ENCODE assay signal across 8 cellular contexts in the genomic region with DNA sequence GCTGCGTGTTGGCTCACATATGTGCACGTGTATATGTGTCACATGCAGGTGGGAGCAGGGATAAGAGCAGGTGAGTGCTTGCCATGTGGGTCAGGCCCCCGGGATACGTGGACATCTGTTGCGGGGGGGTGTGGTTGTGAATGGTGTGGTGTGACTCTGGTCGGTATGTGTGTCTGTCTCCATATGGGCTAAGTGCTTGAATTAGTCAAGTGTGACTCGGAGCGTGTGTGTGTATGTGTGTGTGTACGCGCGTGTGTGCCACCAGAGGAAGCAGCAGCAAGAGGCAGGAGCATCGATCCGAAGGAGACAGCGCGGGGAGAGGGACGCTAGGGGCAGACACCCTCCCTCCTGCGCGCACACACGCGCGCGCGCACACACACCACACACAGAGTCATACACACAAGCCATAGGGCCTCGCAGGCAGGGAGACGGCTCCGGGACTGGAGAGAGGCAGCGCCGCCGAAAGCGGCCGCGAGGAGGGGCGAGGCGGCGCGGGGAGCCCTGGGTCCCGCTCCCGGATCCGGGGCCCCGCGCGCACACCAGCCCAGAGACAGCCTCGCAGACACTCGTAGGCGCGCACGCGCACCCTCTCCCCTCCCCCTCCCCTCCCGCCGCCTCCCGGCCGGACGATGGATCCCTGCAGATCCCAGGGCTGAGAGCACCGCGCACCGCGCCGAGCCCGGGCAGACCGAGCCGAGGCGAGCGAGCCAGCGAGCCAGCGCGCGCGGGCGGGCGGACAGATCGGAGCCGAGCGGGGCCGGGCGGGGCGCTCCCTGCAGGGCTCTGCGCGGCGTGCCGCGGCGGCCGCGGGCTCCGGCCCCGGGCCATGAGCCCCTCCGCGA. TPM values are rescaled to one million over a fixed set of nuclear protein-coding genes. Genes with fewer than 3 reads are reported as not detected.
A peak's percentile ranks its signal among the peaks of the same experiment; 100 is the strongest.
DNase-seq lines count a peak whose midpoint lies in the region; ATAC-seq and TF ChIP-seq lines count a peak whose summit lies in the region.

A gene (plus strand): TSS at position 597 of the 842 bp plus-strand sequence. CDS start 1,171 bp downstream, outside the sequence.

- H3K4me3 Mint-ChIP-seq in activated T-cell treated with anti-CD3 and anti-CD28 coated beads, Interleukin-2, amount 50 U/mL, for 24 hours, result peak within 1 kb of the TSS; percentile 78

- H3K9ac ChIP-seq in muscle layer of colon (ENCODE audit: low read length), result peak within 1 kb of the TSS; percentile 23

- no peak for TF ChIP-seq POLR2A in esophagus squamous epithelium (IDR thresholded peaks at IDR 0.05)

- intact Hi-C loops in esophagus squamous epithelium (cut with DNase I), result loop anchor here (5.0 to 10.0 kb wide), 2 partner anchors 90 to 192 kb away; no protein-coding TSS in a partner anchor

- peaks cover 43% of the 10 kb centered on the region for H3K4me1 Mint-ChIP-seq in activated T-cell treated with anti-CD3 and anti-CD28 coated beads, Interleukin-2, amount 50 U/mL, for 24 hours (ENCODE audit: low read depth)

- H3K27me3 ChIP-seq in esophagus squamous epithelium (peaks cover 0 to 59% (median 0%) of the 10 kb centered on the region in 4 donors), muscle layer of colon (ENCODE audit: control insufficient read depth in 1 of 2, insufficient read depth in 2 of 2, low read length in 2 of 2) (no peaks in the 10 kb centered on the region)

- 1 to 2% methylated on average over 10 to 18 of the region's 88 CpGs for WGBS in esophagus squamous epithelium, 2 donors

- H3K27me3 Mint-ChIP-seq in activated T-cell treated with anti-CD3 and anti-CD28 coated beads, Interleukin-2, amount 50 U/mL, for 24 hours, result peaks cover 46% of the 10 kb centered on the region

- H3K9me3 ChIP-seq in esophagus squamous epithelium (no peaks in the 10 kb centered on the region), muscle layer of colon (ENCODE audit: low read length) (no peaks in the 10 kb centered on the region)

- H3K36me3 ChIP-seq in esophagus squamous epithelium (no peaks in the 10 kb centered on the region), muscle layer of colon (ENCODE audit: insufficient read depth, low read length) (no peaks in the 10 kb centered on the region)

- H3K36me3 Mint-ChIP-seq in activated T-cell treated with anti-CD3 and anti-CD28 coated beads, Interleukin-2, amount 50 U/mL, for 24 hours (ENCODE audit: low read depth), result peaks cover 26% of the 10 kb centered on the region

- ATAC-seq in GM21529 (IDR thresholded peaks at IDR 0.05; ENCODE audit: unreplicated experiment) (peak; percentile 46), GM18517 (IDR thresholded peaks at IDR 0.05; ENCODE audit: unreplicated experiment) (no peak)

- H3K4me1 ChIP-seq in esophagus squamous epithelium (peaks cover 18 to 34% (median 21%) of the 10 kb centered on the region in 3 donors), muscle layer of colon (ENCODE audit: insufficient read depth, low read length) (peaks cover 28% of the 10 kb centered on the region)

- H3K27ac Mint-ChIP-seq in activated T-cell treated with anti-CD3 and anti-CD28 coated beads, Interleukin-2, amount 50 U/mL, for 24 hours, result peak within 1 kb of the TSS; percentile 51

- peak in 2 of 6 experiments; percentile 5 to 28 for TF ChIP-seq CTCF in esophagus squamous epithelium (IDR thresholded peaks at IDR 0.05)

- H3K9me3 Mint-ChIP-seq in activated T-cell treated with anti-CD3 and anti-CD28 coated beads, Interleukin-2, amount 50 U/mL, for 24 hours, result no peaks in the 10 kb centered on the region

- peak within 1 kb of the TSS; percentile 55 to 75 (median 63) for H3K4me3 ChIP-seq in esophagus squamous epithelium
- peak within 1 kb of the TSS; percentile 68 to 83 for H3K4me3 ChIP-seq in muscle layer of colon (ENCODE audit: low read depth in 1 of 2, low read length in 2 of 2)

- H3K27ac ChIP-seq in esophagus squamous epithelium, result peak within 1 kb of the TSS; percentile 29 to 71 (median 59)
- peak within 1 kb of the TSS; percentile 57 for H3K27ac ChIP-seq in muscle layer of colon (ENCODE audit: low read depth, low read length)

- peak; percentile 83 for DNase-seq in 8988T
- DNase-seq in NCI-H774 (lab: John Stamatoyannopoulos, UW), result peak; percentile 57
- peak; percentile 79 for DNase-seq in activated T-cell treated with anti-CD3 and anti-CD28 coated beads, Interleukin-2, amount 50 U/mL, for 24 hours
- no peak for DNase-seq in esophagus squamous epithelium (lab: John Stamatoyannopoulos, UW)
- peak; percentile 38 for DNase-seq in stimulated activated naive CD4-positive, alpha-beta T cell treated with Interleukin-2 at 50 U/mL for 16 hours (lab: John Stamatoyannopoulos, UW)

RNA-seq across cellular contexts. Expression of the gene that starts here (rescaled TPM):
- total RNA-seq in esophagus squamous epithelium, result 1 to 10 TPM; 1.5 to 5.7 (median 2.6) TPM
